In genomic region chrX:111874241-111874640, GRCh38 we compare ENCODE assay signal across 34 cellular contexts. TPM values are rescaled to one million over a fixed set of nuclear protein-coding genes. Genes with fewer than 3 reads are reported as not detected.
"Had no signal": no experiment of that assay in that cellular context is flagged by ENCODE, and none has a peak within 500 bp of the region (broad histone marks: within the 10 kb centered on the region; RNA-seq: fewer than 3 reads in every experiment).

No MANE protein-coding gene starts in this region.

- H3K27me3 ChIP-seq: Peyer's patch, SJSA1 had no signal

- H3K4me3 ChIP-seq: Peyer's patch, SJSA1 had no signal

- H3K4me1 Mint-ChIP-seq: activated CD4-positive, alpha-beta T cell treated with anti-CD3 and anti-CD28 coated beads, Interleukin-2, amount 10 ng/mL, durations not matched to agents 24 days and 14 days; activated naive CD4-positive, alpha-beta T cell treated with anti-CD3 and anti-CD28 coated beads, Interleukin-2, amount 50 U/mL, for 24 hours; activated naive CD8-positive, alpha-beta T cell treated with anti-CD3 and anti-CD28 coated beads, Interleukin-2, amount 10 ng/mL, durations not matched to agents 7 days and 5 days had no signal

- H3K36me3 Mint-ChIP-seq: activated naive CD4-positive, alpha-beta T cell treated with anti-CD3 and anti-CD28 coated beads, Interleukin-2, amount 50 U/mL, for 24 hours; activated naive CD8-positive, alpha-beta T cell treated with anti-CD3 and anti-CD28 coated beads, Interleukin-2, amount 10 ng/mL, durations not matched to agents 7 days and 5 days; brain had no signal

- H3K27ac Mint-ChIP-seq: activated CD4-positive, alpha-beta T cell treated with anti-CD3 and anti-CD28 coated beads, Interleukin-2, amount 10 ng/mL, durations not matched to agents 24 days and 14 days; activated CD8-positive, alpha-beta T cell treated with anti-CD3 and anti-CD28 coated beads for 36 hours; activated naive CD4-positive, alpha-beta T cell treated with anti-CD3 and anti-CD28 coated beads, Interleukin-2, amount 50 U/mL, for 24 hours; activated naive CD8-positive, alpha-beta T cell treated with anti-CD3 and anti-CD28 coated beads, Interleukin-2, amount 10 ng/mL, durations not matched to agents 7 days and 5 days; activated T-helper 2 cell treated with anti-CD3 and anti-CD28 coated beads, Interferon-gamma antibody, Interleukin-2, Interleukin-4, amounts not matched to agents 10 μg/mL and 5 μg/mL and 100 μg/mL, durations not matched to agents 14 hours and 24 hours and 36 hours; brain had no signal

- FAIRE-seq: bronchial epithelial cell had no signal

- H3K4me1 ChIP-seq: Peyer's patch, SJSA1 had no signal

- H3K9me3 Mint-ChIP-seq: activated CD4-positive, alpha-beta T cell treated with anti-CD3 and anti-CD28 coated beads, Interleukin-2, amount 10 ng/mL, durations not matched to agents 24 days and 14 days; activated CD8-positive, alpha-beta T cell treated with anti-CD3 and anti-CD28 coated beads for 36 hours; activated naive CD4-positive, alpha-beta T cell treated with anti-CD3 and anti-CD28 coated beads, Interleukin-2, amount 50 U/mL, for 24 hours; activated naive CD8-positive, alpha-beta T cell treated with anti-CD3 and anti-CD28 coated beads, Interleukin-2, amount 10 ng/mL, durations not matched to agents 7 days and 5 days; activated T-helper 2 cell treated with anti-CD3 and anti-CD28 coated beads, Interferon-gamma antibody, Interleukin-2, Interleukin-4, amounts not matched to agents 10 μg/mL and 5 μg/mL and 100 μg/mL, durations not matched to agents 14 hours and 24 hours and 36 hours had no signal

- H3K27ac ChIP-seq: Peyer's patch, SJSA1 had no signal

- DNase-seq: activated CD4-positive, alpha-beta T cell treated with anti-CD3 and anti-CD28 coated beads, Interleukin-2, amount 10 ng/mL, durations not matched to agents 24 days and 14 days; activated CD4-positive, alpha-beta T cell treated with anti-CD3 and anti-CD28 coated beads, Interleukin-2, amount 50 U/mL, for 4 hours; activated CD8-positive, alpha-beta T cell treated with anti-CD3 and anti-CD28 coated beads for 36 hours; activated gamma-delta T cell; activated naive CD4-positive, alpha-beta T cell treated with Interleukin-2 at 50 U/mL for 16 hours; activated naive CD8-positive, alpha-beta T cell treated with anti-CD3 and anti-CD28 coated beads, Interleukin-2, amount 10 ng/mL, durations not matched to agents 7 days and 5 days; activated T-cell treated with anti-CD3 and anti-CD28 coated beads, Interleukin-2, amount 50 U/mL, for 1 hour; caudate nucleus; cerebellar nuclear complex; Karpas-422; KBM-7; NCI-H1048; NCI-H1105 treated with DMSO at 0.1 percent for 48 hours; NCI-H187 treated with DMSO at 0.1 percent for 48 hours; NCI-H2081; NCI-H345; NCI-H526 treated with DMSO at 0.1 percent for 48 hours; NK-92 treated with Interleukin-12 subunit alpha and Interleukin-12 subunit beta, amount 100 ng/mL, for 24 hours; PC-3; Peyer's patch; RPMI8226; SHP77 treated with DMSO at 0.1 percent for 48 hours; SW 1271; T-helper 1 cell; T-helper 2 cell; T-helper 9 cell had no signal

- H3K4me3 Mint-ChIP-seq: activated CD4-positive, alpha-beta T cell treated with anti-CD3 and anti-CD28 coated beads, Interleukin-2, amount 10 ng/mL, durations not matched to agents 24 days and 14 days; activated CD8-positive, alpha-beta T cell treated with anti-CD3 and anti-CD28 coated beads for 36 hours; activated naive CD4-positive, alpha-beta T cell treated with anti-CD3 and anti-CD28 coated beads, Interleukin-2, amount 50 U/mL, for 24 hours; activated naive CD8-positive, alpha-beta T cell treated with anti-CD3 and anti-CD28 coated beads, Interleukin-2, amount 10 ng/mL, durations not matched to agents 7 days and 5 days; brain had no signal

- H3K9me3 ChIP-seq: Peyer's patch, SJSA1 had no signal

- H3K27me3 Mint-ChIP-seq: brain had no signal

- H3K36me3 ChIP-seq: Peyer's patch, SJSA1 had no signal

RNA-seq across cellular contexts. Expression of gene TRPC5OS, which starts 1.7 kb away (rescaled TPM):
- total RNA-seq: activated CD4-positive, alpha-beta T cell treated with anti-CD3 and anti-CD28 coated beads, Interleukin-2, amount 10 ng/mL, durations not matched to agents 24 days and 14 days; activated CD8-positive, alpha-beta memory T cell treated with anti-CD3 and anti-CD28 coated beads for 36 hours; activated CD8-positive, alpha-beta T cell treated with anti-CD3 and anti-CD28 coated beads for 36 hours; activated naive CD8-positive, alpha-beta T cell treated with anti-CD3 and anti-CD28 coated beads, Interleukin-2, amount 10 ng/mL, durations not matched to agents 7 days and 5 days; activated T-helper 2 cell treated with anti-CD3 and anti-CD28 coated beads, Interferon-gamma antibody, Interleukin-2, Interleukin-4, amounts not matched to agents 10 μg/mL and 5 μg/mL and 100 μg/mL, durations not matched to agents 14 hours and 24 hours and 36 hours; bronchial epithelial cell; MCF 10A; NCI-H460; PC-3; Peyer's patch; SJSA1 had no signal
